8 cellular contexts compared by ENCODE assay signal in genomic region chr7:6843092-6843491, GRCh38. TPM values are rescaled to one million over a fixed set of nuclear protein-coding genes. Genes with fewer than 3 reads are reported as not detected.
DNase-seq lines count a peak whose midpoint lies in the region; ATAC-seq, FAIRE-seq and TF ChIP-seq lines count a peak whose summit lies in the region.
"Not testable (repeated sequence)": the region's sequence is repeated elsewhere in the genome, so short reads cannot be mapped to it uniquely, and the experiment has no call there.

No MANE protein-coding gene starts in this region.

- DNase-seq in Caco-2; PC-3; RWPE2 (ENCODE audit: low spot score); epithelial cell of prostate (ENCODE audit: low read depth, low spot score); HepG2 (ENCODE audit: low spot score): not testable (repeated sequence)
- peak; percentile 32 for DNase-seq in Daoy (ENCODE audit: low read depth)
- DNase-seq in activated naive CD8-positive, alpha-beta T cell treated with anti-CD3 and anti-CD28 coated beads for 36 hours: peak; percentile 43
- DNase-seq in stimulated activated CD8-positive, alpha-beta memory T cell treated with anti-CD3 and anti-CD28 coated beads, Interleukin-4, amount 100 ng/mL, for 48 hours: peak; percentile 40

- not testable (repeated sequence) for H3K27me3 Mint-ChIP-seq in Caco-2 (ENCODE audit: insufficient read depth, unreplicated experiment); activated naive CD8-positive, alpha-beta T cell treated with anti-CD3 and anti-CD28 coated beads for 36 hours

- TF ChIP-seq POLR2A in HepG2 (IDR thresholded peaks at IDR 0.05; ENCODE audit: insufficient read depth in 1 of 2, low read depth in 2 of 2, low read length in 2 of 2): not testable (repeated sequence)

- H4K20me1 ChIP-seq in PC-3 (ENCODE audit: low read length); HepG2 (ENCODE audit: insufficient read depth, low read length): not testable (repeated sequence)

- in situ Hi-C loops in HepG2 (cut with HindIII; ENCODE audit: extremely low pct_ligation_motif_present, low pct_unique_long_range_greater_than_20kb): not testable (repeated sequence)

- H3K9ac ChIP-seq in PC-3 (ENCODE audit: low read length): not testable (repeated sequence)
- H3K9ac ChIP-seq in HepG2 (ENCODE audit: insufficient read depth, low read depth, low read length): peak overlapping the region; percentile 39

- H3K4me1 Mint-ChIP-seq in Caco-2 (ENCODE audit: low read depth, unreplicated experiment); activated naive CD8-positive, alpha-beta T cell treated with anti-CD3 and anti-CD28 coated beads for 36 hours: not testable (repeated sequence)

- not testable (repeated sequence) for H3K36me3 ChIP-seq in Caco-2 (ENCODE audit: control insufficient read depth, insufficient read depth, low read length); PC-3 (ENCODE audit: low read depth, low read length); RWPE2 (ENCODE audit: low read depth); HepG2 (replicated peaks in 1 of 2; ENCODE audit: control insufficient read depth in 1 of 2, insufficient read depth in 2 of 2, low read length in 2 of 2)

- H3K9me3 ChIP-seq in Caco-2; PC-3 (ENCODE audit: low read length); RWPE2 (ENCODE audit: severe bottlenecking); HepG2 (ENCODE audit: low read length): not testable (repeated sequence)

- H3K4me1 ChIP-seq in Caco-2; RWPE2 (ENCODE audit: insufficient read depth, poor library complexity, severe bottlenecking): not testable (repeated sequence)
- peaks cover 18% of the 10 kb centered on the region for H3K4me1 ChIP-seq in PC-3 (ENCODE audit: insufficient read depth, low read length)
- peaks cover 36% of the 10 kb centered on the region for H3K4me1 ChIP-seq in HepG2 (ENCODE audit: insufficient read depth, low read length)

- H3K4me3 ChIP-seq in Caco-2 (ENCODE audit: low read depth, low read length); PC-3 (ENCODE audit: low read length); RWPE2 (ENCODE audit: severe bottlenecking): not testable (repeated sequence)
- peak overlapping the region in 1 of 3 experiments; percentile 40; a peak in 2 of 6 replicates for H3K4me3 ChIP-seq in HepG2 (replicated peaks in 1 of 3; ENCODE audit: insufficient read depth in 1 of 3, low read depth in 2 of 3, low read length in 3 of 3)

- 23% methylated on average over 5 of the region's 5 CpGs for WGBS in HepG2 (ENCODE audit: low lambda C conversion rate)

- H3K27ac ChIP-seq in PC-3 (ENCODE audit: low read length) (peak overlapping the region; percentile 82), RWPE2 (ENCODE audit: poor library complexity, severe bottlenecking) (peak overlapping the region; percentile 17), epithelial cell of prostate (peak overlapping the region; percentile 43)
- H3K27ac ChIP-seq in HepG2 (ENCODE audit: extremely low read length, insufficient read depth, low read length): not testable (repeated sequence)

- H2AFZ ChIP-seq in PC-3 (ENCODE audit: low read length); HepG2 (ENCODE audit: low read length): not testable (repeated sequence)

- not testable (repeated sequence) for H3K9me3 Mint-ChIP-seq in Caco-2 (ENCODE audit: unreplicated experiment); activated naive CD8-positive, alpha-beta T cell treated with anti-CD3 and anti-CD28 coated beads for 36 hours

- BruUV-seq in Caco-2 (replicated peaks; lab: Mats Ljungman, UMichigan); PC-3 (replicated peaks; lab: Mats Ljungman, UMichigan); HepG2 (replicated peaks; lab: Mats Ljungman, UMichigan): not testable (repeated sequence)

- ATAC-seq in PC-3; RWPE2 (ENCODE audit: low read depth); HepG2: not testable (repeated sequence)

- not testable (repeated sequence) for TF ChIP-seq RAD21 in HepG2 (CRISPR knock-in tag; IDR thresholded peaks at IDR 0.05)

- H3K4me2 ChIP-seq in PC-3 (ENCODE audit: low read length): peak overlapping the region; percentile 41; the same call in 1 of the 2 replicates
- peak overlapping the region; percentile 72 for H3K4me2 ChIP-seq in HepG2 (ENCODE audit: low read depth, low read length)

- not testable (repeated sequence) for FAIRE-seq in HepG2 (lab: Jason Lieb, UNC)

- intact Hi-C loops in Caco-2 (cut with micrococcal nuclease; ENCODE audit: unreplicated experiment); PC-3 (cut with micrococcal nuclease); HepG2 (cut with micrococcal nuclease; ENCODE audit: unreplicated experiment): not testable (repeated sequence)

- H3K4me3 Mint-ChIP-seq in Caco-2 (ENCODE audit: unreplicated experiment): peak overlapping the region; percentile 14
- not testable (repeated sequence) for H3K4me3 Mint-ChIP-seq in activated naive CD8-positive, alpha-beta T cell treated with anti-CD3 and anti-CD28 coated beads for 36 hours

- not testable (repeated sequence) for H3K36me3 Mint-ChIP-seq in Caco-2 (ENCODE audit: insufficient read depth, unreplicated experiment); activated naive CD8-positive, alpha-beta T cell treated with anti-CD3 and anti-CD28 coated beads for 36 hours

- H3K79me2 ChIP-seq in PC-3 (ENCODE audit: low read length); HepG2 (ENCODE audit: insufficient read depth, low read length): not testable (repeated sequence)

- not testable (repeated sequence) for H3K9me2 ChIP-seq in PC-3 (replicated peaks; ENCODE audit: low read length)

- TF ChIP-seq EP300 in HepG2 (IDR thresholded peaks at IDR 0.05; ENCODE audit: low read depth in 2 of 2, low read length in 2 of 2); HepG2 (CRISPR knock-in tag; IDR thresholded peaks at IDR 0.05; ENCODE audit: borderline replicate concordance): not testable (repeated sequence)

- not testable (repeated sequence) for H3F3A ChIP-seq in PC-3 (ENCODE audit: low read length, unreplicated experiment)

- not testable (repeated sequence) for H3K27ac Mint-ChIP-seq in Caco-2 (ENCODE audit: unreplicated experiment); activated naive CD8-positive, alpha-beta T cell treated with anti-CD3 and anti-CD28 coated beads for 36 hours

- CTCF ChIA-PET in Caco-2 (lab: Charles Lee); PC-3 (lab: Charles Lee); HepG2 (lab: Yijun Ruan, JAX; ENCODE audit: low intra/inter-chr PET ratio, low total read pairs): not testable (repeated sequence)

- not testable (repeated sequence) for H3K27me3 ChIP-seq in Caco-2 (replicated peaks; ENCODE audit: control insufficient read depth, insufficient read depth, low read length); PC-3 (ENCODE audit: low read length); RWPE2 (ENCODE audit: insufficient read depth, poor library complexity, severe bottlenecking); HepG2 (ENCODE audit: control insufficient read depth in 1 of 2, insufficient read depth in 2 of 2, low read length in 2 of 2)

- TF ChIP-seq CTCF in Caco-2 (IDR thresholded peaks at IDR 0.05; ENCODE audit: insufficient read depth in 1 of 2, low read depth in 1 of 2, low read length in 1 of 2, severe bottlenecking in 1 of 2, unreplicated experiment in 1 of 2); PC-3 (conservative IDR thresholded peaks at IDR 0.05; ENCODE audit: low read depth, low read length); RWPE2 (IDR thresholded peaks at IDR 0.05; ENCODE audit: poor library complexity, severe bottlenecking); HepG2 (CRISPR knock-in tag; IDR thresholded peaks at IDR 0.05): not testable (repeated sequence)

- POLR2A ChIA-PET in Caco-2 (lab: Charles Lee); PC-3 (lab: Charles Lee; ENCODE audit: unreplicated experiment); HepG2 (lab: Yijun Ruan, JAX): not testable (repeated sequence)

RNA-seq across cellular contexts. Expression of gene CCZ1B, which starts 17.0 kb away (rescaled TPM):
- total RNA-seq in Caco-2 (2022) (49.8 and 60.1 TPM in 2 replicates), PC-3 (2014; rRNA removed) (36.9 and 73.6 TPM in 2 replicates), HepG2 (2016; rRNA removed; fragmentation: Illumina TruSeq; extraction: Trizol) (49.4 and 50.0 TPM in 2 replicates)
- 100 and 103 TPM in 2 replicates for total RNA-seq in Daoy (2014; rRNA removed; shearing (Covaris generic))
- total RNA-seq in activated naive CD8-positive, alpha-beta T cell treated with anti-CD3 and anti-CD28 coated beads for 36 hours: 10 to 100 TPM; 47.3 to 55.8 TPM
- total RNA-seq in HepG2 (2016; cell fraction: cytosol; rRNA removed; fragmentation: Illumina TruSeq; extraction: Trizol; ENCODE audit: low read depth): 60.7 and 65.4 TPM in 2 replicates
- total RNA-seq in HepG2 (2016; cell fraction: insoluble cytoplasmic fraction; rRNA removed; fragmentation: Illumina TruSeq; extraction: Trizol): 44.5 and 55.1 TPM in 2 replicates
- 46.3 and 46.8 TPM in 2 replicates for total RNA-seq in HepG2 (2016; cell fraction: membrane; rRNA removed; fragmentation: Illumina TruSeq; extraction: Trizol)
- 35.9 and 37.3 TPM in 2 replicates for total RNA-seq in HepG2 (2016; cell fraction: nucleus; rRNA removed; fragmentation: Illumina TruSeq; extraction: Trizol)
- polyA plus RNA-seq in HepG2 (2011; rRNA removed): 21.4 and 24.4 TPM in 2 replicates
- 9.4 and 13.8 TPM in 2 replicates for polyA plus RNA-seq in HepG2 (2011; cell fraction: cytosol; rRNA removed)
- polyA plus RNA-seq in HepG2 (2011; cell fraction: nucleus; rRNA removed): 19.4 and 21.9 TPM in 2 replicates
- polyA plus RNA-seq in HepG2 (2012): 20.6 and 20.9 TPM in 2 replicates
- 19.5 and 19.8 TPM in 2 replicates for polyA plus RNA-seq in HepG2 (2016; cell fraction: cytosol; fragmentation: Illumina TruSeq; extraction: Trizol; ENCODE audit: low read depth)
- 44.6 and 56.8 TPM in 2 replicates for polyA plus RNA-seq in HepG2 (2016; cell fraction: insoluble cytoplasmic fraction; fragmentation: Illumina TruSeq; extraction: Trizol; ENCODE audit: low read depth)
- 36.2 and 37.5 TPM in 2 replicates for polyA plus RNA-seq in HepG2 (2016; cell fraction: membrane; fragmentation: Illumina TruSeq; extraction: Trizol; ENCODE audit: low read depth)
- polyA plus RNA-seq in HepG2 (2016; cell fraction: nucleus; fragmentation: Illumina TruSeq; extraction: Trizol; ENCODE audit: insufficient read depth, low read depth): 66.2 and 74.8 TPM in 2 replicates
- polyA minus RNA-seq in HepG2 (2011; rRNA and poly(A)+ RNA removed; ENCODE audit: low replicate concordance): 8.9 and 11.2 TPM in 2 replicates
- 10.2 and 13.6 TPM in 2 replicates for polyA minus RNA-seq in HepG2 (2011; cell fraction: cytosol; rRNA and poly(A)+ RNA removed)
- 38.3 and 39.8 TPM in 2 replicates for polyA minus RNA-seq in HepG2 (2011; cell fraction: nucleus; rRNA and poly(A)+ RNA removed)
